In the genomic region with DNA sequence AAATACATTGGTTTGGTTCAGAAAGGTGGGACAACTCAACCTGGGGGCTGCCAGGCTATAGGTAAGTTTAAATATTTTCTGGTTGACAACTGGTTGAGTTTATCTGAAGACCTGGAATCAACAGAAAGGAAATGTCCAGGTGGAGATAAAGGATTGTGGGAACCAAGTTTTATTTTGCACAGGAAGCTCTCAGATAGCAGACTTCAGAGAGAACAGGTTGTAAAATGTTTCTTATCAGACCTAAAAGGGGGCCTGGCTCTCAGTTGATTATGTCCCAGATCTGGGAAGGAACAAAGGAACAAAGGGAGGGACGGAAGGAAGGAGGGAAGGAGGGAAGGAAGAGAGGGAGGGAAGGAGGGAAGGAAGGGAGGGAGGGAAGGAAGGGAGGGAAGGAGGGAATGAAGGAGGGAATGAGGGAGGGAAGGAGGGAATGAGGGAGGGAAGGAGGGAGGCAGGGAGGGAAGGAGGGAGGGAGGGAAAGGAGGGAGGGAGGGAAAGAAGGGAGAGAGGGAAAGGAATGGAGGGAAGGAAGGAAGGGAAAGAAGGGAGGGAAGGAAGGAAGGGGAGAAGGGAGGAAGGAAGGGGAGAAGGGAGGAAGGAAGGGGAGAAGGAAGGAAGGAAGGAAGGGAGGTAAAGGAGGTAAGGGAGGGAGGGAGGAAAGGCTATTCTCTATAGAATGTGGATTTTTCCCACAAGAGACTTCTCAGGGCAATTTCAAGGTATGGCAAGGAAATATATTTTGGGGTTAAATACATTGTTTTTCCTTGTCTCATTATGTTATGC, we compare ENCODE assay signal across 1 cellular context.
TF ChIP-seq lines count a peak whose summit lies in the region.

No MANE protein-coding gene starts in this region.

TF ChIP-seq in HepG2, 621 proteins besides CTCF, POLR2A, EP300 and RAD21 (continued from another document):
- TF ChIP-seq PCBP2 (optimal IDR thresholded peaks at IDR 0.05; ENCODE audit: low read depth, low read length, poor library complexity, severe bottlenecking) (peak; percentile 82), FOXP4 (CRISPR knock-in tag; IDR thresholded peaks at IDR 0.05) (no peak)
